Comparison of ENCODE assay signal across 19 cellular contexts in genomic region chr6:77561768-77562314, GRCh38.
DNase-seq lines count a peak whose midpoint lies in the region; ATAC-seq, FAIRE-seq and TF ChIP-seq lines count a peak whose summit lies in the region.
"Had no signal": no experiment of that assay in that cellular context is flagged by ENCODE, and none has a peak within 500 bp of the region (broad histone marks: within the 10 kb centered on the region; RNA-seq: fewer than 3 reads in every experiment).

No MANE protein-coding gene starts in this region.

- no peak for TF ChIP-seq EP300 in GM12878 (IDR thresholded peaks at IDR 0.05; ENCODE audit: borderline replicate concordance in 1 of 2, control insufficient read depth in 1 of 2, low read depth in 2 of 2, low read length in 2 of 2)

- in situ Hi-C loops in GM12878 (cut with MboI) = no loop called here

- SMC1A ChIA-PET in GM12878 (lab: Charles Lee; ENCODE audit: uncharacterized antibody, unreplicated experiment) = interaction anchor here (0.7 to 20.2 kb wide), 19 partner anchors 8 to 261 kb away, joined by 3 to 524 read pairs (median 3); no protein-coding TSS in a partner anchor

- WGBS in GM12878 (ENCODE audit: insufficient coverage, insufficient replicate concordance, low lambda C conversion rate, missing lambda C conversion rate) = 5% methylated on average over 4 of the region's 4 CpGs

- no peaks in the 10 kb centered on the region for H3K9me3 Mint-ChIP-seq in nephron
- H3K9me3 Mint-ChIP-seq in activated naive CD8-positive, alpha-beta T cell treated with anti-CD3 and anti-CD28 coated beads for 36 hours = no peaks in the 10 kb centered on the region
- H3K9me3 Mint-ChIP-seq in Calu3 (ENCODE audit: low read depth, unreplicated experiment) = no peaks in the 10 kb centered on the region

- RAD21 ChIA-PET in GM12878 (lab: Charles Lee; ENCODE audit: unreplicated experiment) = interaction anchor here (1.1 to 7.2 kb wide), 15 partner anchors 8 to 364 kb away, joined by 3 to 315 read pairs (median 5); no protein-coding TSS in a partner anchor

- H3K27ac ChIP-seq in GM12878 (ENCODE audit: control insufficient read depth, insufficient read depth) = no peak overlapping the region
- H3K27ac ChIP-seq: coronary artery, GM23248, left ventricle myocardium inferior, prostate gland had no signal

- DNase-seq in Daoy (ENCODE audit: low read depth) (peak; percentile 7), NCI-H1436 (lab: John Stamatoyannopoulos, UW) (peak; percentile 51), GM12878 (ENCODE audit: low read depth, low spot score) (no peak), Calu3 (no peak)
- DNase-seq in activated naive CD8-positive, alpha-beta T cell treated with anti-CD3 and anti-CD28 coated beads for 36 hours = no peak
- DNase-seq: activated CD4-positive, alpha-beta T cell treated with anti-CD3 and anti-CD28 coated beads for 36 hours; GM23248; head of caudate nucleus; left ventricle myocardium inferior; MG63; NCI-H2029; stimulated activated CD4-positive, alpha-beta T cell treated with anti-CD3 and anti-CD28 coated beads, Interleukin-2, amount 100 ng/mL, for 24 hours; stimulated activated naive CD4-positive, alpha-beta T cell treated with Interleukin-2 at 50 U/mL for 16 hours had no signal

- H3K4me3 ChIP-seq in GM12878 = no peak overlapping the region
- H3K4me3 ChIP-seq: coronary artery, GM23248, left ventricle myocardium inferior, MG63, prostate gland had no signal

- H3K27me3 Mint-ChIP-seq in nephron (ENCODE audit: low read depth) = no peaks in the 10 kb centered on the region
- H3K27me3 Mint-ChIP-seq in activated naive CD8-positive, alpha-beta T cell treated with anti-CD3 and anti-CD28 coated beads for 36 hours = no peaks in the 10 kb centered on the region
- H3K27me3 Mint-ChIP-seq in Calu3 (ENCODE audit: unreplicated experiment) = no peaks in the 10 kb centered on the region
- H3K27me3 Mint-ChIP-seq: activated CD4-positive, alpha-beta T cell treated with anti-CD3 and anti-CD28 coated beads for 36 hours; activated naive CD8-positive, alpha-beta T cell had no signal

- no peaks in the 10 kb centered on the region for H3K4me1 ChIP-seq in GM12878 (ENCODE audit: control insufficient read depth, insufficient read depth, low read length)
- H3K4me1 ChIP-seq: left ventricle myocardium inferior, prostate gland had no signal

- H3K79me2 ChIP-seq in GM12878 (ENCODE audit: control insufficient read depth, insufficient read depth, low read length) = no peaks in the 10 kb centered on the region

- H2AFZ ChIP-seq in GM12878 (ENCODE audit: control insufficient read depth, low read depth, low read length) = no peak overlapping the region
- H2AFZ ChIP-seq: GM23248 had no signal

- no peaks in the 10 kb centered on the region for H4K20me1 ChIP-seq in GM12878 (ENCODE audit: control insufficient read depth, insufficient read depth)

- H3K27me3 ChIP-seq in GM12878 (replicated peaks in 1 of 2; ENCODE audit: control insufficient read depth in 2 of 2, insufficient read depth in 2 of 2, low read length in 1 of 2) = no peaks in the 10 kb centered on the region
- H3K27me3 ChIP-seq: MG63 had no signal

- no peak for TF ChIP-seq RAD21 in GM12878 (IDR thresholded peaks at IDR 0.05; ENCODE audit: insufficient read depth, low read depth, low read length)

- H3K9ac ChIP-seq in GM12878 (ENCODE audit: control insufficient read depth, insufficient read depth, low read length) = no peak overlapping the region
- H3K9ac ChIP-seq: GM23248 had no signal

- POLR2A ChIA-PET in GM12878 (lab: Charles Lee) = interaction anchor here (0.8 to 10.1 kb wide), 5 partner anchors 13 to 95 kb away, joined by 3 to 270 read pairs (median 4); no protein-coding TSS in a partner anchor

- H3K4me2 ChIP-seq in GM12878 (ENCODE audit: control insufficient read depth, insufficient read depth) = no peak overlapping the region

- H3K4me3 Mint-ChIP-seq in nephron (no peak overlapping the region), Calu3 (ENCODE audit: low read depth, unreplicated experiment) (no peak overlapping the region)
- H3K4me3 Mint-ChIP-seq in activated naive CD8-positive, alpha-beta T cell treated with anti-CD3 and anti-CD28 coated beads for 36 hours = no peak overlapping the region
- H3K4me3 Mint-ChIP-seq: activated CD4-positive, alpha-beta T cell treated with anti-CD3 and anti-CD28 coated beads for 36 hours; activated naive CD8-positive, alpha-beta T cell; IgD-negative memory B cell had no signal

- no peak for TF ChIP-seq CTCF in GM12878 (IDR thresholded peaks at IDR 0.05 in 2 of 3, conservative IDR thresholded peaks at IDR 0.05 in 1 of 3; ENCODE audit: control insufficient read depth in 2 of 3, extremely low read depth in 1 of 3, insufficient read depth in 1 of 3, low read depth in 3 of 3, low read length in 3 of 3)
- TF ChIP-seq CTCF in nephron (IDR thresholded peaks at IDR 0.05; ENCODE audit: unreplicated experiment in 3 of 3) = no peak
- no peak for TF ChIP-seq CTCF in Calu3 (IDR thresholded peaks at IDR 0.05; ENCODE audit: unreplicated experiment)

- no peaks in the 10 kb centered on the region for H3K9me3 ChIP-seq in GM12878 (replicated peaks; ENCODE audit: control insufficient read depth, insufficient read depth, low read length)
- H3K9me3 ChIP-seq: left ventricle myocardium inferior, MG63, prostate gland had no signal

- BruUV-seq in GM12878 (replicated peaks; lab: Mats Ljungman, UMichigan) = no TSS peak
- no TSS peak for BruUV-seq in Calu3 (replicated peaks; lab: Mats Ljungman, UMichigan)

- H3K4me1 Mint-ChIP-seq in nephron (peaks cover 30% of the 10 kb centered on the region), Calu3 (ENCODE audit: low read depth, unreplicated experiment) (no peaks in the 10 kb centered on the region)
- H3K4me1 Mint-ChIP-seq in activated naive CD8-positive, alpha-beta T cell treated with anti-CD3 and anti-CD28 coated beads for 36 hours = no peaks in the 10 kb centered on the region
- H3K4me1 Mint-ChIP-seq: activated CD4-positive, alpha-beta T cell treated with anti-CD3 and anti-CD28 coated beads for 36 hours; IgD-negative memory B cell had no signal

- TF ChIP-seq POLR2A in GM12878 (IDR thresholded peaks at IDR 0.05; ENCODE audit: low read depth, low read length) (no peak), GM18505 (IDR thresholded peaks at IDR 0.05; ENCODE audit: borderline replicate concordance, extremely low read depth, insufficient read depth, insufficient read length) (no peak)

- intact Hi-C loops in GM12878 (cut with micrococcal nuclease; ENCODE audit: unreplicated experiment) = no loop called here
- intact Hi-C loops in Calu3 (cut with micrococcal nuclease; ENCODE audit: unreplicated experiment) = no loop called here

- ATAC-seq in GM12878 (peak; percentile 50), GM18505 (IDR thresholded peaks at IDR 0.05; ENCODE audit: unreplicated experiment) (no peak)
- ATAC-seq: activated CD4-positive, alpha-beta T cell treated with anti-CD3 and anti-CD28 coated beads for 36 hours had no signal

- H3K36me3 ChIP-seq in GM12878 (ENCODE audit: control insufficient read depth in 2 of 2, insufficient read depth in 2 of 2, low read length in 1 of 2) = no peaks in the 10 kb centered on the region
- H3K36me3 ChIP-seq: left ventricle myocardium inferior, MG63, prostate gland had no signal

- CTCF ChIA-PET in GM12878 (lab: Yijun Ruan, JAX) = interaction anchor here (0.5 to 7.6 kb wide), 9 partner anchors 11 to 96 kb away, joined by 3 to 96 read pairs (median 5); no protein-coding TSS in a partner anchor
- CTCF ChIA-PET in Calu3 (lab: Charles Lee) = no interaction called here

- FAIRE-seq in GM12878 (lab: Jason Lieb, UNC) = no peak

- H3K27ac Mint-ChIP-seq in nephron (peak overlapping the region; percentile 35 to 92 (median 58)), Calu3 (ENCODE audit: unreplicated experiment) (no peak overlapping the region)
- no peak overlapping the region for H3K27ac Mint-ChIP-seq in activated naive CD8-positive, alpha-beta T cell treated with anti-CD3 and anti-CD28 coated beads for 36 hours
- H3K27ac Mint-ChIP-seq: activated CD4-positive, alpha-beta T cell treated with anti-CD3 and anti-CD28 coated beads for 36 hours; activated naive CD8-positive, alpha-beta T cell; IgD-negative memory B cell had no signal

- H3K36me3 Mint-ChIP-seq in nephron (ENCODE audit: low read depth) = no peaks in the 10 kb centered on the region
- no peaks in the 10 kb centered on the region for H3K36me3 Mint-ChIP-seq in activated naive CD8-positive, alpha-beta T cell treated with anti-CD3 and anti-CD28 coated beads for 36 hours
- H3K36me3 Mint-ChIP-seq in Calu3 (ENCODE audit: insufficient read depth, unreplicated experiment) = no peaks in the 10 kb centered on the region
- H3K36me3 Mint-ChIP-seq: activated naive CD8-positive, alpha-beta T cell; IgD-negative memory B cell had no signal

TF ChIP-seq in GM12878, 131 proteins besides CTCF, POLR2A, EP300 and RAD21 (continues in another document):
- peak; percentile 81 for TF ChIP-seq IKZF1 (conservative IDR thresholded peaks at IDR 0.05)
- no peak for TF ChIP-seq BRCA1 (IDR thresholded peaks at IDR 0.05; ENCODE audit: low read depth, low read length)
- TF ChIP-seq NR2F1 (conservative IDR thresholded peaks at IDR 0.05) = peak; percentile 97
- no peak for TF ChIP-seq HDGF (IDR thresholded peaks at IDR 0.05)
- TF ChIP-seq RAD51 (IDR thresholded peaks at IDR 0.05) = no peak; the same call in 1 of the 2 replicates
- TF ChIP-seq SMAD1 (IDR thresholded peaks at IDR 0.05; ENCODE audit: low read depth, partially characterized antibody) = peak; percentile 94

Comparison
In these comparisons a context has a peak if more than half of its experiments do, and no peak if none do; other contexts are left out.
1. DNase-seq: peak in Daoy (single experiment) and NCI-H1436 (single experiment); none in GM12878 (single experiment), activated naive CD8-positive, alpha-beta T cell treated with anti-CD3 and anti-CD28 coated beads for 36 hours (single experiment) and Calu3 (single experiment).
2. H3K27ac Mint-ChIP-seq: peak in nephron (3 of 3); none in activated naive CD8-positive, alpha-beta T cell treated with anti-CD3 and anti-CD28 coated beads for 36 hours (single experiment) and Calu3 (single experiment).